3 cellular contexts compared by ENCODE assay signal in genomic region chrX:131331152-131331551, GRCh38.
TF ChIP-seq lines count a peak whose summit lies in the region.

No MANE protein-coding gene starts in this region.

TF ChIP-seq in SK-N-SH, 30 proteins besides CTCF, POLR2A, EP300 and RAD21 (continued from another document):
- TF ChIP-seq ZBTB33 (IDR thresholded peaks at IDR 0.05; ENCODE audit: borderline replicate concordance, low read depth): no peak
- TF ChIP-seq CHD2 (IDR thresholded peaks at IDR 0.05; ENCODE audit: low read length, partially characterized antibody): no peak
- no peak for TF ChIP-seq MXI1 (IDR thresholded peaks at IDR 0.05; ENCODE audit: low read depth, low read length)
- no peak for TF ChIP-seq NRF1 (IDR thresholded peaks at IDR 0.05; ENCODE audit: low read depth, low read length)
- no peak for TF ChIP-seq MEF2A (IDR thresholded peaks at IDR 0.05; ENCODE audit: borderline replicate concordance, low read depth)
- TF ChIP-seq USF1 (IDR thresholded peaks at IDR 0.05; ENCODE audit: borderline replicate concordance, low read depth): no peak
- TF ChIP-seq TAF1 (IDR thresholded peaks at IDR 0.05; ENCODE audit: borderline replicate concordance, low read depth, low read length): no peak
- no peak for TF ChIP-seq SMC3 (IDR thresholded peaks at IDR 0.05; ENCODE audit: low read depth, low read length)
- no peak for TF ChIP-seq EZH2phosphoT487 (IDR thresholded peaks at IDR 0.05; ENCODE audit: borderline replicate concordance, low read depth)
- TF ChIP-seq NFIC (IDR thresholded peaks at IDR 0.05; ENCODE audit: borderline replicate concordance): no peak
- TF ChIP-seq TCF12 (IDR thresholded peaks at IDR 0.05): no peak
- TF ChIP-seq GATA2 (CRISPR knock-in tag; IDR thresholded peaks at IDR 0.05): no peak
- no peak for TF ChIP-seq FOSL2 (IDR thresholded peaks at IDR 0.05; ENCODE audit: borderline replicate concordance, low read depth)

TF ChIP-seq in SK-N-SH treated with all-trans-retinoic acid at 6 μM for 48 hours, 23 proteins besides CTCF, POLR2A, EP300 and RAD21 (continued from another document):
- TF ChIP-seq POU6F1 (CRISPR knock-in tag; IDR thresholded peaks at IDR 0.05; ENCODE audit: borderline replicate concordance, low read depth): no peak
- no peak for TF ChIP-seq ZNF8 (CRISPR knock-in tag; IDR thresholded peaks at IDR 0.05)
- no peak for TF ChIP-seq ZFP3 (CRISPR knock-in tag; IDR thresholded peaks at IDR 0.05)
- no peak for TF ChIP-seq CREB5 (CRISPR knock-in tag; IDR thresholded peaks at IDR 0.05; ENCODE audit: low read depth)
- TF ChIP-seq TCF4 (CRISPR knock-in tag; IDR thresholded peaks at IDR 0.05; ENCODE audit: borderline replicate concordance): no peak
- TF ChIP-seq CSDC2 (CRISPR knock-in tag; IDR thresholded peaks at IDR 0.05): no peak
- no peak for TF ChIP-seq PPARA (CRISPR knock-in tag; IDR thresholded peaks at IDR 0.05; ENCODE audit: borderline replicate concordance)
- no peak for TF ChIP-seq BACH2 (CRISPR knock-in tag; IDR thresholded peaks at IDR 0.05; ENCODE audit: borderline replicate concordance)
- no peak for TF ChIP-seq ARNTL (CRISPR knock-in tag; IDR thresholded peaks at IDR 0.05; ENCODE audit: borderline replicate concordance, low read depth)
- no peak for TF ChIP-seq TOX (CRISPR knock-in tag; IDR thresholded peaks at IDR 0.05; ENCODE audit: borderline replicate concordance)
- TF ChIP-seq SNAI2 (CRISPR knock-in tag; IDR thresholded peaks at IDR 0.05): no peak

TF ChIP-seq in H1, 55 proteins besides CTCF, POLR2A, EP300 and RAD21 (continued from another document):
- no peak for TF ChIP-seq RXRA (IDR thresholded peaks at IDR 0.05; ENCODE audit: insufficient read depth, low read depth, low read length)
- no peak for TF ChIP-seq ZNF274 (IDR thresholded peaks at IDR 0.05; ENCODE audit: borderline replicate concordance, extremely low read depth, low read length)
- no peak for TF ChIP-seq SAP30 (IDR thresholded peaks at IDR 0.05; ENCODE audit: insufficient read depth, insufficient replicate concordance, low read length)
- TF ChIP-seq SUZ12 (IDR thresholded peaks at IDR 0.05; ENCODE audit: low read length): no peak
- TF ChIP-seq SIX5 (IDR thresholded peaks at IDR 0.05; ENCODE audit: low read depth, low read length): no peak
- no peak for TF ChIP-seq TAF1 (IDR thresholded peaks at IDR 0.05; ENCODE audit: low read depth, low read length)
- no peak for TF ChIP-seq HDAC2 (IDR thresholded peaks at IDR 0.05; ENCODE audit: borderline replicate concordance in 1 of 2, low read depth in 2 of 2, low read length in 2 of 2)
- no peak for TF ChIP-seq ASH2L (IDR thresholded peaks at IDR 0.05; ENCODE audit: low read length)
- no peak for TF ChIP-seq CEBPB (IDR thresholded peaks at IDR 0.05; ENCODE audit: low read depth, low read length)
- no peak for TF ChIP-seq SP4 (IDR thresholded peaks at IDR 0.05; ENCODE audit: low read length)
- no peak for TF ChIP-seq SP2 (IDR thresholded peaks at IDR 0.05; ENCODE audit: low read length)
- TF ChIP-seq TEAD4 (IDR thresholded peaks at IDR 0.05; ENCODE audit: low read depth, low read length): no peak
- no peak for TF ChIP-seq CHD1 (IDR thresholded peaks at IDR 0.05; ENCODE audit: low read depth, low read length)
- no peak for TF ChIP-seq E2F6 (IDR thresholded peaks at IDR 0.05)
- TF ChIP-seq BACH1 (IDR thresholded peaks at IDR 0.05; ENCODE audit: low read length): no peak
- TF ChIP-seq KDM4A (IDR thresholded peaks at IDR 0.05; ENCODE audit: low read depth, low read length, severe bottlenecking): no peak
